ENCODE assay signal across 29 cellular contexts in genomic region chr20:33922224-33922623, GRCh38.
"Had no signal": no experiment of that assay in that cellular context is flagged by ENCODE, and none has a peak within 500 bp of the region (broad histone marks: within the 10 kb centered on the region; RNA-seq: fewer than 3 reads in every experiment).

No MANE protein-coding gene starts in this region.

- H3K9me3 ChIP-seq: ovary, psoas muscle, spleen, suprapubic skin, testis, tibial artery, transverse colon, upper lobe of right lung, uterus had no signal

- H3K4me2 ChIP-seq: smooth muscle cell had no signal

- H3K9ac ChIP-seq: parathyroid adenoma had no signal

- DNase-seq: naive thymus-derived CD8-positive, alpha-beta T cell; nephron progenitor cell; occipital lobe; ovary; posterior cingulate gyrus; psoas muscle; right cardiac atrium; spleen; stimulated activated CD4-positive, alpha-beta T cell treated with anti-CD3 and anti-CD28 coated beads, Interleukin-12 subunit alpha, Interleukin-12 subunit beta, amount 100 ng/mL, for 4 hours; stimulated activated CD4-positive, alpha-beta T cell treated with anti-CD3 and anti-CD28 coated beads, Interleukin-1b, Interleukin-23, amount 100 ng/mL, for 48 hours; stimulated activated CD4-positive, alpha-beta T cell treated with anti-CD3 and anti-CD28 coated beads, Interleukin-4, amount 100 ng/mL, for 1 hour; stimulated activated CD4-positive, alpha-beta T cell treated with anti-CD3 and anti-CD28 coated beads, Interleukin-4, amount 100 ng/mL, for 4 hours; stimulated activated CD8-positive, alpha-beta memory T cell treated with anti-CD3 and anti-CD28 coated beads, Interleukin-4, amount 100 ng/mL, for 48 hours; stimulated activated naive CD4-positive, alpha-beta T cell; stimulated activated naive CD8-positive, alpha-beta T cell treated with anti-CD3 and anti-CD28 coated beads, Interleukin-15, amount 100 ng/mL, for 72 hours; stimulated activated naive CD8-positive, alpha-beta T cell treated with anti-CD3 and anti-CD28 coated beads, Interleukin-15, Interleukin-2, amounts not matched to agents 100 U/mL and 50 U/mL, for 24 hours; substantia nigra; testis; tibial artery; transverse colon; upper lobe of right lung; uterus had no signal

- H3K4me3 ChIP-seq: ovary, psoas muscle, skin epidermis, smooth muscle cell, spleen, suprapubic skin, testis, tibial artery, transverse colon, upper lobe of right lung, uterus had no signal

- H3K4me1 ChIP-seq: parathyroid adenoma, psoas muscle, suprapubic skin, testis, tibial artery, transverse colon, upper lobe of right lung, uterus had no signal

- H3K27ac ChIP-seq: ovary, parathyroid adenoma, psoas muscle, skin epidermis, spleen, suprapubic skin, testis, tibial artery, transverse colon, upper lobe of right lung, uterus had no signal

- H3K79me2 ChIP-seq: parathyroid adenoma had no signal

- H3K27me3 ChIP-seq: ovary, spleen, suprapubic skin, testis, tibial artery, transverse colon, upper lobe of right lung, uterus had no signal

- H2AFZ ChIP-seq: parathyroid adenoma had no signal

- H3K36me3 ChIP-seq: ovary, spleen, suprapubic skin, tibial artery, transverse colon, upper lobe of right lung, uterus had no signal

- ATAC-seq: naive thymus-derived CD8-positive, alpha-beta T cell; natural killer cell treated with Interleukin-12 subunit alpha and Interleukin-12 subunit beta and Interleukin-15 and Interleukin-18, amount 100 ng/mL, for 72 hours; psoas muscle; right cardiac atrium; sciatic nerve; stimulated activated memory B cell treated with anti-CD40 and anti-IgM and Interleukin-4, amounts not matched to agents 10 μg/mL and 1 μg/mL and 100 μg/mL, for 72 hours; stimulated activated naive CD8-positive, alpha-beta T cell treated with anti-CD3 and anti-CD28 coated beads, Interleukin-15, amount 100 ng/mL, for 72 hours; stimulated activated naive CD8-positive, alpha-beta T cell treated with anti-CD3 and anti-CD28 coated beads, Interleukin-15, Interleukin-2, amounts not matched to agents 100 U/mL and 50 U/mL, for 24 hours; upper lobe of right lung had no signal
